In genomic region chr1:208837242-208837641, GRCh38 we compare ENCODE assay signal across 23 cellular contexts.
DNase-seq lines count a peak whose midpoint lies in the region; ATAC-seq and TF ChIP-seq lines count a peak whose summit lies in the region.
"Had no signal": no experiment of that assay in that cellular context is flagged by ENCODE, and none has a peak within 500 bp of the region (broad histone marks: within the 10 kb centered on the region; RNA-seq: fewer than 3 reads in every experiment).

No MANE protein-coding gene starts in this region.

- H3K4me1 ChIP-seq in right lobe of liver: no peaks in the 10 kb centered on the region
- H3K4me1 ChIP-seq: left lung, psoas muscle had no signal

- H3K27me3 ChIP-seq in right lobe of liver: no peaks in the 10 kb centered on the region
- H3K27me3 ChIP-seq: left lung, tibial artery had no signal

- H3K9me3 ChIP-seq in right lobe of liver: no peaks in the 10 kb centered on the region
- H3K9me3 ChIP-seq: left lung, psoas muscle, tibial artery had no signal

- no peak overlapping the region for H3K27ac ChIP-seq in right lobe of liver
- H3K27ac ChIP-seq: cardiac muscle cell, coronary artery, left lung, psoas muscle, tibial artery had no signal

- DNase-seq in COLO668 (lab: John Stamatoyannopoulos, UW; ENCODE audit: unreplicated experiment): peak; percentile 86
- DNase-seq in NCI-H128 (lab: John Stamatoyannopoulos, UW; ENCODE audit: unreplicated experiment): peak; percentile 36
- DNase-seq in NCI-H2107 (lab: John Stamatoyannopoulos, UW): peak; percentile 42
- peak; percentile 79 for DNase-seq in NCI-H774 (lab: John Stamatoyannopoulos, UW)
- no peak for DNase-seq in activated CD8-positive, alpha-beta memory T cell treated with anti-CD3 and anti-CD28 coated beads, Interleukin-2, amount 50 U/mL, for 48 hours
- DNase-seq in right lobe of liver: no peak
- no peak for DNase-seq in NCI-H2227 treated with DMSO at 0.1 percent for 48 hours (lab: John Stamatoyannopoulos, UW)
- DNase-seq: 8988T; activated CD4-positive, alpha-beta T cell treated with anti-CD3 and anti-CD28 coated beads, Interleukin-2, amount 50 U/mL, for 1 hour; activated naive CD4-positive, alpha-beta T cell treated with anti-CD3 and anti-CD28 coated beads, Interleukin-2, amount 50 U/mL, for 16 hours; CD4-positive, alpha-beta T cell; effector memory CD8-positive, alpha-beta T cell; HCEC 1CT; hypothalamus; IMR-90; left lung; NCI-H1694; psoas muscle; stimulated activated naive CD8-positive, alpha-beta T cell treated with anti-CD3 and anti-CD28 coated beads, Interleukin-15, amount 100 ng/mL, for 72 hours; tibial artery had no signal

- intact Hi-C loops in right lobe of liver (cut with DNase I): no loop called here

- no peak for ATAC-seq in right lobe of liver
- ATAC-seq in GM21423 (IDR thresholded peaks at IDR 0.05; ENCODE audit: unreplicated experiment): no peak
- ATAC-seq: effector memory CD8-positive, alpha-beta T cell; left lung; psoas muscle; stimulated activated naive CD8-positive, alpha-beta T cell treated with anti-CD3 and anti-CD28 coated beads, Interleukin-15, amount 100 ng/mL, for 72 hours had no signal

- no peak for TF ChIP-seq POLR2A in right lobe of liver (IDR thresholded peaks at IDR 0.05)

- no peaks in the 10 kb centered on the region for H3K36me3 ChIP-seq in right lobe of liver
- H3K36me3 ChIP-seq: cardiac muscle cell, left lung, tibial artery had no signal

- H3K4me3 ChIP-seq in right lobe of liver: no peak overlapping the region
- H3K4me3 ChIP-seq: cardiac muscle cell, coronary artery, left lung, psoas muscle, tibial artery had no signal

- TF ChIP-seq CTCF in right lobe of liver (IDR thresholded peaks at IDR 0.05): no peak

Comparison
In these comparisons a context has a peak if more than half of its experiments do, and no peak if none do; other contexts are left out.
1. DNase-seq: peak in COLO668 (single experiment), NCI-H128 (single experiment), NCI-H2107 (single experiment) and NCI-H774 (single experiment); none in activated CD8-positive, alpha-beta memory T cell treated with anti-CD3 and anti-CD28 coated beads, Interleukin-2, amount 50 U/mL, for 48 hours (single experiment), right lobe of liver (0 of 3) and NCI-H2227 treated with DMSO at 0.1 percent for 48 hours (single experiment).